In the genomic region with DNA sequence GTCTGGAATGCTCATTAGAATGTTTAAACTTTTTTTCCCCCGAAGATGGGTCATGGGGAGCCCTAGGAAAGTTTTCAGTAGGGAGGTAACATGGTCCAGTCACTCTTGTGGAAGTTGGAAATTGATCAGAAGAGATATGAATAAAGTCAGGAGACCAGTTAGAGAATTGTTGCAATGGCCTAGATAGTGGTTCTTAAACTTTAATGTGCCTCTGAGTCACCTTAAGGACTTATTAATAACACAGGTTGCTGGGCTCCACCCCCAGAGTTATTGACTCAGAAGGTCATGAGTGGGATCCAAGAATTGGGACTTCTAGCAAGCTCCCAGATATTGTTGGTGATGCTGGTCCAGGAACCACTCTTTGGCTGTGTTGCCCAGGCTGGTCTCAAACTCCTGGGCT, we compare ENCODE assay signal across 1 cellular context.
TF ChIP-seq lines count a peak whose summit lies in the region.

No MANE protein-coding gene starts in this region.

TF ChIP-seq in HEK293, 187 proteins besides CTCF, POLR2A, EP300 and RAD21:
- TF ChIP-seq ZBTB20 (tag by site-specific recombination; IDR thresholded peaks at IDR 0.05), result peak; percentile 68
- no peak for TF ChIP-seq ZFP41 (tag by site-specific recombination; IDR thresholded peaks at IDR 0.05; ENCODE audit: borderline replicate concordance)
TF ChIP-seq in HEK293: peak in this region for 1.
